ENCODE assay signal across 10 cellular contexts in genomic region chr17:75325827-75326586, GRCh38. TPM values are rescaled to one million over a fixed set of nuclear protein-coding genes. Genes with fewer than 3 reads are reported as not detected.
DNase-seq lines count a peak whose midpoint lies in the region; ATAC-seq and TF ChIP-seq lines count a peak whose summit lies in the region.
"Had no signal": no experiment of that assay in that cellular context is flagged by ENCODE, and none has a peak within 500 bp of the region (broad histone marks: within the 10 kb centered on the region; RNA-seq: fewer than 3 reads in every experiment).

No MANE protein-coding gene starts in this region.

- H3K27me3 Mint-ChIP-seq in CD8-positive, alpha-beta T cell (ENCODE audit: low read depth) = no peaks in the 10 kb centered on the region
- H3K27me3 Mint-ChIP-seq in natural killer cell treated with Interleukin-12 subunit alpha and Interleukin-12 subunit beta and Interleukin-15 and Interleukin-18, amount 100 ng/mL, for 72 hours = no peaks in the 10 kb centered on the region
- H3K27me3 Mint-ChIP-seq in Calu3 (ENCODE audit: unreplicated experiment) = no peaks in the 10 kb centered on the region

- ATAC-seq in CD8-positive, alpha-beta T cell = no peak
- peak; percentile 40 to 43 for ATAC-seq in natural killer cell treated with Interleukin-12 subunit alpha and Interleukin-12 subunit beta and Interleukin-15 and Interleukin-18, amount 100 ng/mL, for 72 hours
- ATAC-seq in HG03135 (IDR thresholded peaks at IDR 0.05; ENCODE audit: unreplicated experiment) (no peak), GM21447 (IDR thresholded peaks at IDR 0.05; ENCODE audit: unreplicated experiment) (no peak)
- ATAC-seq: body of pancreas had no signal

- no peak for DNase-seq in CD8-positive, alpha-beta T cell
- DNase-seq in MV-4-11 (lab: John Stamatoyannopoulos, UW) (peak; percentile 25), colonic mucosa (no peak), Calu3 (no peak)
- peak; percentile 57 for DNase-seq in natural killer cell treated with Interleukin-12 subunit alpha and Interleukin-12 subunit beta and Interleukin-15 and Interleukin-18, amount 100 ng/mL, for 72 hours (ENCODE audit: low spot score)
- DNase-seq in effector memory CD4-positive, alpha-beta T cell = no peak
- DNase-seq: body of pancreas had no signal

- H3K9ac ChIP-seq in colonic mucosa (ENCODE audit: low read depth in 2 of 2, low read length in 2 of 2) = no peak overlapping the region

- intact Hi-C loops in CD8-positive, alpha-beta T cell (cut with DNase I, micrococcal nuclease) = no loop called here
- intact Hi-C loops in colonic mucosa (cut with DNase I) = no loop called here
- intact Hi-C loops in Calu3 (cut with micrococcal nuclease; ENCODE audit: unreplicated experiment) = no loop called here

- H3K27ac ChIP-seq in CD8-positive, alpha-beta T cell (ENCODE audit: low read depth, low read length) = no peak overlapping the region
- peak overlapping the region; percentile 15 for H3K27ac ChIP-seq in colonic mucosa
- no peak overlapping the region for H3K27ac ChIP-seq in effector memory CD4-positive, alpha-beta T cell (ENCODE audit: insufficient read depth, low read length, poor library complexity, severe bottlenecking)

- H3K9me3 ChIP-seq in CD8-positive, alpha-beta T cell (ENCODE audit: low read length) = no peaks in the 10 kb centered on the region
- no peaks in the 10 kb centered on the region for H3K9me3 ChIP-seq in colonic mucosa
- no peaks in the 10 kb centered on the region for H3K9me3 ChIP-seq in effector memory CD4-positive, alpha-beta T cell (ENCODE audit: control insufficient read depth, low read length)
- H3K9me3 ChIP-seq: body of pancreas, thoracic aorta had no signal

- peaks cover 29% of the 10 kb centered on the region for H3K4me1 Mint-ChIP-seq in CD8-positive, alpha-beta T cell (ENCODE audit: low read depth)
- H3K4me1 Mint-ChIP-seq in natural killer cell treated with Interleukin-12 subunit alpha and Interleukin-12 subunit beta and Interleukin-15 and Interleukin-18, amount 100 ng/mL, for 72 hours (ENCODE audit: low read depth in 2 of 2) = peaks cover 24 to 27% of the 10 kb centered on the region in 2 donors
- no peaks in the 10 kb centered on the region for H3K4me1 Mint-ChIP-seq in Calu3 (ENCODE audit: low read depth, unreplicated experiment)

- H3K27me3 ChIP-seq in CD8-positive, alpha-beta T cell (ENCODE audit: insufficient read depth, low read length) = no peaks in the 10 kb centered on the region
- no peaks in the 10 kb centered on the region for H3K27me3 ChIP-seq in colonic mucosa
- H3K27me3 ChIP-seq in effector memory CD4-positive, alpha-beta T cell (replicated peaks; ENCODE audit: control insufficient read depth, insufficient read depth, low read length, poor library complexity, severe bottlenecking) = no peaks in the 10 kb centered on the region
- H3K27me3 ChIP-seq: body of pancreas had no signal

- no peak overlapping the region for H3K4me3 ChIP-seq in CD8-positive, alpha-beta T cell (ENCODE audit: low read depth, low read length)
- no peak overlapping the region for H3K4me3 ChIP-seq in colonic mucosa
- no peak overlapping the region for H3K4me3 ChIP-seq in effector memory CD4-positive, alpha-beta T cell (ENCODE audit: insufficient read depth, low read depth, low read length, poor library complexity, severe bottlenecking)
- H3K4me3 ChIP-seq: body of pancreas, thoracic aorta had no signal

- peaks cover 21% of the 10 kb centered on the region for H3K4me1 ChIP-seq in CD8-positive, alpha-beta T cell (ENCODE audit: insufficient read depth, low read length)
- H3K4me1 ChIP-seq in colonic mucosa = peaks cover 4% of the 10 kb centered on the region
- H3K4me1 ChIP-seq in effector memory CD4-positive, alpha-beta T cell (ENCODE audit: control insufficient read depth, insufficient read depth, low read length, poor library complexity, severe bottlenecking) = peaks cover 3% of the 10 kb centered on the region

- no TSS peak for BruUV-seq in Calu3 (replicated peaks; lab: Mats Ljungman, UMichigan)

- CTCF ChIA-PET in CD8-positive, alpha-beta T cell (lab: Charles Lee) = interaction anchor here (0.6 to 11.1 kb wide), 8 partner anchors 9 to 99 kb away, joined by 3 to 208 read pairs (median 4); partner anchors contain the start of gene GRB2
- CTCF ChIA-PET in Calu3 (lab: Charles Lee) = interaction anchor here (0.7 kb wide), 1 partner anchor 27 kb away, joined by 3 read pairs; no protein-coding TSS in a partner anchor

- peaks cover 48% of the 10 kb centered on the region for H3K36me3 Mint-ChIP-seq in CD8-positive, alpha-beta T cell
- no peaks in the 10 kb centered on the region for H3K36me3 Mint-ChIP-seq in natural killer cell treated with Interleukin-12 subunit alpha and Interleukin-12 subunit beta and Interleukin-15 and Interleukin-18, amount 100 ng/mL, for 72 hours
- H3K36me3 Mint-ChIP-seq in Calu3 (ENCODE audit: insufficient read depth, unreplicated experiment) = peaks cover 29% of the 10 kb centered on the region

- H3K27ac Mint-ChIP-seq in CD8-positive, alpha-beta T cell = peak overlapping the region; percentile 68
- H3K27ac Mint-ChIP-seq in natural killer cell treated with Interleukin-12 subunit alpha and Interleukin-12 subunit beta and Interleukin-15 and Interleukin-18, amount 100 ng/mL, for 72 hours = peak overlapping the region; percentile 66 to 76
- H3K27ac Mint-ChIP-seq in Calu3 (ENCODE audit: unreplicated experiment) = no peak overlapping the region

- H3K9me3 Mint-ChIP-seq in CD8-positive, alpha-beta T cell = no peaks in the 10 kb centered on the region
- H3K9me3 Mint-ChIP-seq in natural killer cell treated with Interleukin-12 subunit alpha and Interleukin-12 subunit beta and Interleukin-15 and Interleukin-18, amount 100 ng/mL, for 72 hours = no peaks in the 10 kb centered on the region
- H3K9me3 Mint-ChIP-seq in Calu3 (ENCODE audit: low read depth, unreplicated experiment) = no peaks in the 10 kb centered on the region

- no peak overlapping the region for H3K4me3 Mint-ChIP-seq in CD8-positive, alpha-beta T cell
- H3K4me3 Mint-ChIP-seq in natural killer cell treated with Interleukin-12 subunit alpha and Interleukin-12 subunit beta and Interleukin-15 and Interleukin-18, amount 100 ng/mL, for 72 hours = no peak overlapping the region
- no peak overlapping the region for H3K4me3 Mint-ChIP-seq in Calu3 (ENCODE audit: low read depth, unreplicated experiment)

- H3K36me3 ChIP-seq in CD8-positive, alpha-beta T cell (ENCODE audit: insufficient read depth, low read length) = peaks cover 16% of the 10 kb centered on the region
- peaks cover 5% of the 10 kb centered on the region for H3K36me3 ChIP-seq in colonic mucosa
- peaks cover 32% of the 10 kb centered on the region for H3K36me3 ChIP-seq in effector memory CD4-positive, alpha-beta T cell (ENCODE audit: control insufficient read depth, insufficient read depth, low read length)

- POLR2A ChIA-PET in CD8-positive, alpha-beta T cell (lab: Charles Lee) = interaction anchor here (1.2 to 1.9 kb wide), 2 partner anchors 68 to 79 kb away, joined by 4 read pairs; partner anchors contain the start of gene GRB2

- TF ChIP-seq CTCF in CD8-positive, alpha-beta T cell (IDR thresholded peaks at IDR 0.05) = no peak
- TF ChIP-seq CTCF in colonic mucosa (IDR thresholded peaks at IDR 0.05) = no peak
- TF ChIP-seq CTCF in Calu3 (IDR thresholded peaks at IDR 0.05; ENCODE audit: unreplicated experiment) = no peak

RNA-seq across cellular contexts. Expression of gene SLC25A19, which starts 36.8 kb away (rescaled TPM):
- 10 to 100 TPM; 14.4 to 14.8 TPM for total RNA-seq in CD8-positive, alpha-beta T cell
- 10 to 100 TPM in 1 of 2 donors, 1 to 10 TPM in 1; 9.8 to 24.8 TPM for total RNA-seq in colonic mucosa
- total RNA-seq in natural killer cell treated with Interleukin-12 subunit alpha and Interleukin-12 subunit beta and Interleukin-15 and Interleukin-18, amount 100 ng/mL, for 72 hours = 100 to 1,000 TPM in 1 of 2 donors, 10 to 100 TPM in 1; 53.0 to 140 TPM
- total RNA-seq in Calu3 (2022) = 26.7 and 26.8 TPM in 2 replicates

RNA-seq across cellular contexts. Expression of gene MIF4GD, which starts 55.0 kb away (rescaled TPM):
- 10 to 100 TPM; 30.9 to 32.7 TPM for total RNA-seq in CD8-positive, alpha-beta T cell
- total RNA-seq in colonic mucosa (10 to 100 TPM; 18.5 to 19.2 TPM), Calu3 (2022) (25.7 and 29.5 TPM in 2 replicates)
- total RNA-seq in natural killer cell treated with Interleukin-12 subunit alpha and Interleukin-12 subunit beta and Interleukin-15 and Interleukin-18, amount 100 ng/mL, for 72 hours = 10 to 100 TPM; 32.3 to 35.2 TPM

Comparison
In these comparisons a context has a peak if more than half of its experiments do, and no peak if none do; other contexts are left out.
1. ATAC-seq: peak in natural killer cell treated with Interleukin-12 subunit alpha and Interleukin-12 subunit beta and Interleukin-15 and Interleukin-18, amount 100 ng/mL, for 72 hours (2 of 2); none in CD8-positive, alpha-beta T cell (single experiment), HG03135 (single experiment) and GM21447 (single experiment).
2. DNase-seq: peak in MV-4-11 (single experiment) and natural killer cell treated with Interleukin-12 subunit alpha and Interleukin-12 subunit beta and Interleukin-15 and Interleukin-18, amount 100 ng/mL, for 72 hours (single experiment); none in CD8-positive, alpha-beta T cell (0 of 7), colonic mucosa (single experiment), effector memory CD4-positive, alpha-beta T cell (0 of 3) and Calu3 (single experiment).